14 cellular contexts compared by ENCODE assay signal in the genomic region with DNA sequence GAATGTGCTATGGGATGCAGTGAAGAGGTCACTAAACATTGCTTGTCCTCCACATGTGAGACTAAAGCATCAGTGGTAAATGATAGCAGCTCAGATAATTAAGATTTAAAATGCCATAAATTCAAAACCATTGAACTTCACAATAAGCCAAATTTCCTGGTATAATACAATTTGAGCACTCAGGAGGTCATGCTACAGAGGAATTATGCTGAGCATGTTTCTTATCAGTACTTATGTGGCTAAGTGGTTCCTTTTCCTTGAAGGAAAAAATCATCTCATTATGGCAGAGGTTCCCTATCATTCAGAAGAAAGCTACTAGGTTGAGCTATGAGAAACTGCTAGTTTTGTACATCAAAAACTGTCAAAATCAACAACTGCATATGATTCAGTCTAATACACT.
"Had no signal": no experiment of that assay in that cellular context is flagged by ENCODE, and none has a peak within 500 bp of the region (broad histone marks: within the 10 kb centered on the region; RNA-seq: fewer than 3 reads in every experiment).

No MANE protein-coding gene starts in this region.

- H3K27ac Mint-ChIP-seq: activated CD4-positive, alpha-beta memory T cell treated with anti-CD3 and anti-CD28 coated beads for 36 hours; activated naive CD4-positive, alpha-beta T cell treated with anti-CD3 and anti-CD28 coated beads, Interleukin-2, amount 10 ng/mL, durations not matched to agents 7 days and 5 days; activated T-cell treated with anti-CD3 and anti-CD28 coated beads, Interleukin-2, amount 50 U/mL, for 24 hours; neural progenitor cell; stimulated activated memory B cell treated with anti-CD40 and anti-IgM and Interleukin-4, amounts not matched to agents 10 μg/mL and 1 μg/mL and 100 μg/mL, for 72 hours had no signal

- H3K36me3 Mint-ChIP-seq: activated naive CD4-positive, alpha-beta T cell treated with anti-CD3 and anti-CD28 coated beads, Interleukin-2, amount 10 ng/mL, durations not matched to agents 7 days and 5 days had no signal

- H3K9me3 Mint-ChIP-seq: activated naive CD4-positive, alpha-beta T cell treated with anti-CD3 and anti-CD28 coated beads, Interleukin-2, amount 10 ng/mL, durations not matched to agents 7 days and 5 days; activated T-cell treated with anti-CD3 and anti-CD28 coated beads, Interleukin-2, amount 50 U/mL, for 24 hours; immature natural killer cell had no signal

- H3K27me3 Mint-ChIP-seq: activated CD4-positive, alpha-beta memory T cell treated with anti-CD3 and anti-CD28 coated beads for 36 hours; activated T-cell treated with anti-CD3 and anti-CD28 coated beads, Interleukin-2, amount 50 U/mL, for 24 hours; stimulated activated memory B cell treated with anti-CD40 and anti-IgM and Interleukin-4, amounts not matched to agents 10 μg/mL and 1 μg/mL and 100 μg/mL, for 72 hours had no signal

- ATAC-seq: foreskin keratinocyte; pancreas; stimulated activated memory B cell treated with anti-CD40 and anti-IgM and Interleukin-4, amounts not matched to agents 10 μg/mL and 1 μg/mL and 100 μg/mL, for 72 hours had no signal

- H3K4me3 ChIP-seq: coronary artery, neural progenitor cell, pancreas had no signal

- DNase-seq: activated CD4-positive, alpha-beta memory T cell treated with anti-CD3 and anti-CD28 coated beads for 36 hours; activated naive CD4-positive, alpha-beta T cell treated with anti-CD3 and anti-CD28 coated beads, Interleukin-2, amount 10 ng/mL, durations not matched to agents 7 days and 5 days; activated T-cell treated with anti-CD3 and anti-CD28 coated beads, Interleukin-2, amount 50 U/mL, for 24 hours; caudate nucleus; foreskin keratinocyte; head of caudate nucleus; immature natural killer cell; mesendoderm; pancreas; stimulated activated CD4-positive, alpha-beta T cell treated with anti-CD3 and anti-CD28 coated beads, Interleukin-12 subunit alpha, Interleukin-12 subunit beta, amount 100 ng/mL, for 4 hours; stimulated activated CD4-positive, alpha-beta T cell treated with anti-CD3 and anti-CD28 coated beads, Interleukin-2, amount 100 ng/mL, for 24 hours had no signal

- H3K4me3 Mint-ChIP-seq: activated CD4-positive, alpha-beta memory T cell treated with anti-CD3 and anti-CD28 coated beads for 36 hours; activated naive CD4-positive, alpha-beta T cell treated with anti-CD3 and anti-CD28 coated beads, Interleukin-2, amount 10 ng/mL, durations not matched to agents 7 days and 5 days; activated T-cell treated with anti-CD3 and anti-CD28 coated beads, Interleukin-2, amount 50 U/mL, for 24 hours; immature natural killer cell; neural progenitor cell; stimulated activated memory B cell treated with anti-CD40 and anti-IgM and Interleukin-4, amounts not matched to agents 10 μg/mL and 1 μg/mL and 100 μg/mL, for 72 hours had no signal
